Comparison of ENCODE assay signal across 18 cellular contexts in genomic region chr11:123325535-123325934, GRCh38.
A peak's percentile ranks its signal among the peaks of the same experiment; 100 is the strongest.
DNase-seq lines count a peak whose midpoint lies in the region; FAIRE-seq and TF ChIP-seq lines count a peak whose summit lies in the region.
"Had no signal": no experiment of that assay in that cellular context is flagged by ENCODE, and none has a peak within 500 bp of the region (broad histone marks: within the 10 kb centered on the region; RNA-seq: fewer than 3 reads in every experiment).

No MANE protein-coding gene starts in this region.

- FAIRE-seq in GM12892 (lab: Jason Lieb, UNC) = peak; percentile 61
- FAIRE-seq: GM18507 had no signal

- no peaks in the 10 kb centered on the region for H3K27me3 ChIP-seq in brain microvascular endothelial cell (replicated peaks)
- H3K27me3 ChIP-seq: BLaER1 had no signal

- H3K36me3 ChIP-seq in brain microvascular endothelial cell (replicated peaks) = no peaks in the 10 kb centered on the region
- H3K36me3 ChIP-seq: BLaER1 had no signal

- in situ Hi-C loops in brain microvascular endothelial cell (cut with HindIII; ENCODE audit: low pct_ligation_motif_present, low sequenced_read_pairs) = no loop called here

- DNase-seq in GM12892 (ENCODE audit: insufficient read length) (no peak), MV-4-11 (lab: John Stamatoyannopoulos, UW) (peak; percentile 24), astrocyte of the hippocampus (ENCODE audit: low read depth, low spot score) (peak; percentile 4), left kidney (ENCODE audit: low read depth, low spot score) (peak; percentile 32), brain microvascular endothelial cell (no peak), NCI-H2227 treated with DMSO at 0.1 percent for 48 hours (lab: John Stamatoyannopoulos, UW) (no peak), mucosa of gallbladder (ENCODE audit: low spot score) (no peak)
- DNase-seq: ACHN; CD4-positive, alpha-beta T cell; COR-L47; DND-41; NCI-H1417 treated with DMSO at 0.1 percent for 48 hours; NCI-H187; NK-92 treated with Interleukin-12 subunit alpha and Interleukin-12 subunit beta, amount 100 ng/mL, for 24 hours; SIG-M5; SK-N-SH had no signal

- H3K27ac ChIP-seq in brain microvascular endothelial cell = no peak overlapping the region
- H3K27ac ChIP-seq: BLaER1 had no signal

- H3K4me3 ChIP-seq in brain microvascular endothelial cell (ENCODE audit: low read depth, low read length) = no peak overlapping the region
- H3K4me3 ChIP-seq: BLaER1 had no signal

- no peak for TF ChIP-seq CTCF in brain microvascular endothelial cell (IDR thresholded peaks at IDR 0.05; ENCODE audit: low read depth, low read length, missing control alignments)

- no peak for TF ChIP-seq POLR2A in GM12892 (IDR thresholded peaks at IDR 0.05; ENCODE audit: low read depth, low read length)

Comparison
In these comparisons a context has a peak if more than half of its experiments do, and no peak if none do; other contexts are left out.
1. DNase-seq: peak in MV-4-11 (single experiment), astrocyte of the hippocampus (single experiment) and left kidney (single experiment); none in GM12892 (single experiment), brain microvascular endothelial cell (single experiment), NCI-H2227 treated with DMSO at 0.1 percent for 48 hours (single experiment) and mucosa of gallbladder (single experiment).